18 cellular contexts compared by ENCODE assay signal in the genomic region with DNA sequence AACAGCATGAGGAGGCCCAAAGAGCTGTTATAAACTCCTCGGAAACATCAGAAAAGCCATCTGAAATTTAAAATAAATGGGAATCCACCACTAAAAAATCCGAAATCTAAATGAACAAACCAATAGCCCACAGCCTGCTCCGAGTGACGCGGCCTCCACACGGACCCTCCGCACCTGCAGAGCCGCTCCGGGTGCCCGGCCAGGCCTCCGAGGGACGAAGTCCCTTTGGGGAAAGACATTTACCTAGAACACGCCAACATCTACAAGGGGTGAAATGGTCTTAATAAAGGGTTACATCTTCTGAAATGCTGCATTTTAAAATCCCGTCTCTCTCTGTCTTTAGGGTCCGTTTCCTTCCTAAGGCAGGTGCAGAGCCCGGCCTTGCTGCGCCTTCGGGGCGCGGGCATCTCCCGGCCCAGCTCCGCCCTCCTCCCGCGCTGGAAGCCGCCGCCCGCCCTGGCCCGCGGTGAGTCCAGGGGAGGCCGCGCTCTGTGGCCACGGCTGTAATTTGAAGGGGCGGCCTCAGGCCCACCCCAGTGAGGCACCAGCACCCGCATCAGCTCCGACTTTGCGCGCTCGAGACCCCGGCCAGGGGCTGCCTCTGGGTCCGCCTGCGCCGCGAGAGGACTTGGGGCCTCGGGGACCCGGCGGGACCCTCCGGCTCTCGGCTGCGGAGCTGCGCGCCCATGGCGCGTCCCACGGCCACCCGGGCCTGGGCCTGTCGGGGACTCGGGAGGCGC. TPM values are rescaled to one million over a fixed set of nuclear protein-coding genes. Genes with fewer than 3 reads are reported as not detected.
A peak's percentile ranks its signal among the peaks of the same experiment; 100 is the strongest.
DNase-seq lines count a peak whose midpoint lies in the region; ATAC-seq and TF ChIP-seq lines count a peak whose summit lies in the region.
"Had no signal": no experiment of that assay in that cellular context is flagged by ENCODE, and none has a peak within 500 bp of the region (broad histone marks: within the 10 kb centered on the region; RNA-seq: fewer than 3 reads in every experiment).

No MANE protein-coding gene starts in this region.

- TF ChIP-seq CTCF in vagina (IDR thresholded peaks at IDR 0.05) (no peak), uterus (IDR thresholded peaks at IDR 0.05) (no peak)

- H3K4me3 ChIP-seq in vagina, result no peak overlapping the region
- no peak overlapping the region for H3K4me3 ChIP-seq in MG63
- H3K4me3 ChIP-seq in uterus, result no peak overlapping the region
- H3K4me3 ChIP-seq: BLaER1 treated with 17β-estradiol and CSF1 and Interleukin-3, amounts not matched to agents 10 nM and 100 nM had no signal

- TF ChIP-seq POLR2A in vagina (IDR thresholded peaks at IDR 0.05) (no peak), uterus (IDR thresholded peaks at IDR 0.05) (no peak)

- H3K36me3 ChIP-seq in vagina, result no peaks in the 10 kb centered on the region
- no peaks in the 10 kb centered on the region for H3K36me3 ChIP-seq in MG63
- H3K36me3 ChIP-seq in uterus, result no peaks in the 10 kb centered on the region
- H3K36me3 ChIP-seq: BLaER1 treated with 17β-estradiol and CSF1 and Interleukin-3, amounts not matched to agents 10 nM and 100 nM had no signal

- DNase-seq in activated CD8-positive, alpha-beta memory T cell treated with anti-CD3 and anti-CD28 coated beads for 24 hours, result peak; percentile 35
- no peak for DNase-seq in activated CD8-positive, alpha-beta memory T cell treated with anti-CD3 and anti-CD28 coated beads, Interleukin-2, amount 50 U/mL, for 4 hours
- peak; percentile 24 for DNase-seq in left lobe of liver (ENCODE audit: low spot score)
- DNase-seq in vagina (ENCODE audit: extremely low spot score in 2 of 2), result peak in 1 of 2 donors; percentile 52
- DNase-seq in NOMO-1 treated with dmso at 0.1 percent for 144 hours (lab: John Stamatoyannopoulos, UW; ENCODE audit: unreplicated experiment), result no peak
- no peak for DNase-seq in MG63
- DNase-seq in uterus, result no peak
- DNase-seq: DMS 273 treated with DMSO at 0.1 percent for 48 hours; KBM-7; NCI-H1092 treated with DMSO at 0.1 percent for 48 hours; NCI-H1694; NCI-H2107; NCI-H69; NK-92 treated with Interleukin-12 subunit alpha and Interleukin-12 subunit beta, amount 100 ng/mL, for 24 hours; PC-3 had no signal

- H3K9me3 Mint-ChIP-seq in dendritic cell treated with granulocyte-macrophage colony-stimulating factor and Interleukin-4, amounts not matched to agents 40 ng/mL and 50 ng/mL, for 4 days, result peaks cover 11% of the 10 kb centered on the region

- no peaks in the 10 kb centered on the region for H3K36me3 Mint-ChIP-seq in dendritic cell treated with granulocyte-macrophage colony-stimulating factor and Interleukin-4, amounts not matched to agents 40 ng/mL and 50 ng/mL, for 4 days (ENCODE audit: low read depth)

- intact Hi-C loops in dendritic cell treated with granulocyte-macrophage colony-stimulating factor and Interleukin-4, amounts not matched to agents 40 ng/mL and 50 ng/mL, for 4 days (cut with micrococcal nuclease), result no loop called here
- intact Hi-C loops in vagina (cut with DNase I) (no loop called here), uterus (cut with DNase I; ENCODE audit: low total_unique reads) (no loop called here)

- peak overlapping the region; percentile 17 for H3K27ac Mint-ChIP-seq in dendritic cell treated with granulocyte-macrophage colony-stimulating factor and Interleukin-4, amounts not matched to agents 40 ng/mL and 50 ng/mL, for 4 days

- peaks cover 36% of the 10 kb centered on the region for H3K4me1 Mint-ChIP-seq in dendritic cell treated with granulocyte-macrophage colony-stimulating factor and Interleukin-4, amounts not matched to agents 40 ng/mL and 50 ng/mL, for 4 days (ENCODE audit: low read depth)

- H3K4me3 Mint-ChIP-seq in dendritic cell treated with granulocyte-macrophage colony-stimulating factor and Interleukin-4, amounts not matched to agents 40 ng/mL and 50 ng/mL, for 4 days, result no peak overlapping the region

- no peak for ATAC-seq in left lobe of liver
- ATAC-seq: PC-3 had no signal

- peak overlapping the region; percentile 45 for H3K27ac ChIP-seq in vagina
- no peak overlapping the region for H3K27ac ChIP-seq in uterus
- H3K27ac ChIP-seq: 22Rv1; BLaER1 treated with 17β-estradiol and CSF1 and Interleukin-3, amounts not matched to agents 10 nM and 100 nM had no signal

- peaks cover 19% of the 10 kb centered on the region for H3K4me1 ChIP-seq in vagina
- peaks cover 0 to 5% of the 10 kb centered on the region in 2 donors for H3K4me1 ChIP-seq in uterus

- H3K27me3 ChIP-seq in vagina (no peaks in the 10 kb centered on the region), MG63 (no peaks in the 10 kb centered on the region), uterus (no peaks in the 10 kb centered on the region)
- H3K27me3 ChIP-seq: BLaER1 treated with 17β-estradiol and CSF1 and Interleukin-3, amounts not matched to agents 10 nM and 100 nM had no signal

- H3K9me3 ChIP-seq in vagina (no peaks in the 10 kb centered on the region), MG63 (no peaks in the 10 kb centered on the region), uterus (no peaks in the 10 kb centered on the region)

- H3K27me3 Mint-ChIP-seq in dendritic cell treated with granulocyte-macrophage colony-stimulating factor and Interleukin-4, amounts not matched to agents 40 ng/mL and 50 ng/mL, for 4 days, result peaks cover 28% of the 10 kb centered on the region

RNA-seq across cellular contexts. Expression of a gene that starts 42.3 kb away (rescaled TPM):
- total RNA-seq in left lobe of liver (10.1 TPM), vagina (23.3 TPM), uterus (10 to 100 TPM in 3 of 4 donors, 1 to 10 TPM in 1; 6.2 to 22.5 (median 20.4) TPM)
- total RNA-seq in MG63 (2014; rRNA removed; shearing (Covaris generic); ENCODE audit: low replicate concordance), result 28.9 and 30.1 TPM in 2 replicates

Comparison
In these comparisons a context has a peak if more than half of its experiments do, and no peak if none do; other contexts are left out.
1. DNase-seq: peak in activated CD8-positive, alpha-beta memory T cell treated with anti-CD3 and anti-CD28 coated beads for 24 hours (single experiment) and left lobe of liver (single experiment); none in activated CD8-positive, alpha-beta memory T cell treated with anti-CD3 and anti-CD28 coated beads, Interleukin-2, amount 50 U/mL, for 4 hours (single experiment), NOMO-1 treated with dmso at 0.1 percent for 144 hours (single experiment), MG63 (single experiment) and uterus (0 of 2).